In genomic region chr15:83305696-83306291, GRCh38 we compare ENCODE assay signal across 1 cellular context.
TF ChIP-seq lines count a peak whose summit lies in the region.

No MANE protein-coding gene starts in this region.

TF ChIP-seq in H1, 55 proteins besides CTCF, POLR2A, EP300 and RAD21:
- TF ChIP-seq, protein P1, sequence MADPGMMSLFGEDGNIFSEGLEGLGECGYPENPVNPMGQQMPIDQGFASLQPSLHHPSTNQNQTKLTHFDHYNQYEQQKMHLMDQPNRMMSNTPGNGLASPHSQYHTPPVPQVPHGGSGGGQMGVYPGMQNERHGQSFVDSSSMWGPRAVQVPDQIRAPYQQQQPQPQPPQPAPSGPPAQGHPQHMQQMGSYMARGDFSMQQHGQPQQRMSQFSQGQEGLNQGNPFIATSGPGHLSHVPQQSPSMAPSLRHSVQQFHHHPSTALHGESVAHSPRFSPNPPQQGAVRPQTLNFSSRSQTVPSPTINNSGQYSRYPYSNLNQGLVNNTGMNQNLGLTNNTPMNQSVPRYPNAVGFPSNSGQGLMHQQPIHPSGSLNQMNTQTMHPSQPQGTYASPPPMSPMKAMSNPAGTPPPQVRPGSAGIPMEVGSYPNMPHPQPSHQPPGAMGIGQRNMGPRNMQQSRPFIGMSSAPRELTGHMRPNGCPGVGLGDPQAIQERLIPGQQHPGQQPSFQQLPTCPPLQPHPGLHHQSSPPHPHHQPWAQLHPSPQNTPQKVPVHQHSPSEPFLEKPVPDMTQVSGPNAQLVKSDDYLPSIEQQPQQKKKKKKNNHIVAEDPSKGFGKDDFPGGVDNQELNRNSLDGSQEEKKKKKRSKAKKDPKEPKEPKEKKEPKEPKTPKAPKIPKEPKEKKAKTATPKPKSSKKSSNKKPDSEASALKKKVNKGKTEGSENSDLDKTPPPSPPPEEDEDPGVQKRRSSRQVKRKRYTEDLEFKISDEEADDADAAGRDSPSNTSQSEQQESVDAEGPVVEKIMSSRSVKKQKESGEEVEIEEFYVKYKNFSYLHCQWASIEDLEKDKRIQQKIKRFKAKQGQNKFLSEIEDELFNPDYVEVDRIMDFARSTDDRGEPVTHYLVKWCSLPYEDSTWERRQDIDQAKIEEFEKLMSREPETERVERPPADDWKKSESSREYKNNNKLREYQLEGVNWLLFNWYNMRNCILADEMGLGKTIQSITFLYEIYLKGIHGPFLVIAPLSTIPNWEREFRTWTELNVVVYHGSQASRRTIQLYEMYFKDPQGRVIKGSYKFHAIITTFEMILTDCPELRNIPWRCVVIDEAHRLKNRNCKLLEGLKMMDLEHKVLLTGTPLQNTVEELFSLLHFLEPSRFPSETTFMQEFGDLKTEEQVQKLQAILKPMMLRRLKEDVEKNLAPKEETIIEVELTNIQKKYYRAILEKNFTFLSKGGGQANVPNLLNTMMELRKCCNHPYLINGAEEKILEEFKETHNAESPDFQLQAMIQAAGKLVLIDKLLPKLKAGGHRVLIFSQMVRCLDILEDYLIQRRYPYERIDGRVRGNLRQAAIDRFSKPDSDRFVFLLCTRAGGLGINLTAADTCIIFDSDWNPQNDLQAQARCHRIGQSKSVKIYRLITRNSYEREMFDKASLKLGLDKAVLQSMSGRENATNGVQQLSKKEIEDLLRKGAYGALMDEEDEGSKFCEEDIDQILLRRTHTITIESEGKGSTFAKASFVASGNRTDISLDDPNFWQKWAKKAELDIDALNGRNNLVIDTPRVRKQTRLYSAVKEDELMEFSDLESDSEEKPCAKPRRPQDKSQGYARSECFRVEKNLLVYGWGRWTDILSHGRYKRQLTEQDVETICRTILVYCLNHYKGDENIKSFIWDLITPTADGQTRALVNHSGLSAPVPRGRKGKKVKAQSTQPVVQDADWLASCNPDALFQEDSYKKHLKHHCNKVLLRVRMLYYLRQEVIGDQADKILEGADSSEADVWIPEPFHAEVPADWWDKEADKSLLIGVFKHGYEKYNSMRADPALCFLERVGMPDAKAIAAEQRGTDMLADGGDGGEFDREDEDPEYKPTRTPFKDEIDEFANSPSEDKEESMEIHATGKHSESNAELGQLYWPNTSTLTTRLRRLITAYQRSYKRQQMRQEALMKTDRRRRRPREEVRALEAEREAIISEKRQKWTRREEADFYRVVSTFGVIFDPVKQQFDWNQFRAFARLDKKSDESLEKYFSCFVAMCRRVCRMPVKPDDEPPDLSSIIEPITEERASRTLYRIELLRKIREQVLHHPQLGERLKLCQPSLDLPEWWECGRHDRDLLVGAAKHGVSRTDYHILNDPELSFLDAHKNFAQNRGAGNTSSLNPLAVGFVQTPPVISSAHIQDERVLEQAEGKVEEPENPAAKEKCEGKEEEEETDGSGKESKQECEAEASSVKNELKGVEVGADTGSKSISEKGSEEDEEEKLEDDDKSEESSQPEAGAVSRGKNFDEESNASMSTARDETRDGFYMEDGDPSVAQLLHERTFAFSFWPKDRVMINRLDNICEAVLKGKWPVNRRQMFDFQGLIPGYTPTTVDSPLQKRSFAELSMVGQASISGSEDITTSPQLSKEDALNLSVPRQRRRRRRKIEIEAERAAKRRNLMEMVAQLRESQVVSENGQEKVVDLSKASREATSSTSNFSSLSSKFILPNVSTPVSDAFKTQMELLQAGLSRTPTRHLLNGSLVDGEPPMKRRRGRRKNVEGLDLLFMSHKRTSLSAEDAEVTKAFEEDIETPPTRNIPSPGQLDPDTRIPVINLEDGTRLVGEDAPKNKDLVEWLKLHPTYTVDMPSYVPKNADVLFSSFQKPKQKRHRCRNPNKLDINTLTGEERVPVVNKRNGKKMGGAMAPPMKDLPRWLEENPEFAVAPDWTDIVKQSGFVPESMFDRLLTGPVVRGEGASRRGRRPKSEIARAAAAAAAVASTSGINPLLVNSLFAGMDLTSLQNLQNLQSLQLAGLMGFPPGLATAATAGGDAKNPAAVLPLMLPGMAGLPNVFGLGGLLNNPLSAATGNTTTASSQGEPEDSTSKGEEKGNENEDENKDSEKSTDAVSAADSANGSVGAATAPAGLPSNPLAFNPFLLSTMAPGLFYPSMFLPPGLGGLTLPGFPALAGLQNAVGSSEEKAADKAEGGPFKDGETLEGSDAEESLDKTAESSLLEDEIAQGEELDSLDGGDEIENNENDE (IDR thresholded peaks at IDR 0.05; ENCODE audit: insufficient replicate concordance, low read length) = no peak
- TF ChIP-seq, protein P2, sequence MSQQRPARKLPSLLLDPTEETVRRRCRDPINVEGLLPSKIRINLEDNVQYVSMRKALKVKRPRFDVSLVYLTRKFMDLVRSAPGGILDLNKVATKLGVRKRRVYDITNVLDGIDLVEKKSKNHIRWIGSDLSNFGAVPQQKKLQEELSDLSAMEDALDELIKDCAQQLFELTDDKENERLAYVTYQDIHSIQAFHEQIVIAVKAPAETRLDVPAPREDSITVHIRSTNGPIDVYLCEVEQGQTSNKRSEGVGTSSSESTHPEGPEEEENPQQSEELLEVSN (IDR thresholded peaks at IDR 0.05) = no peak
- TF ChIP-seq NRF1 (IDR thresholded peaks at IDR 0.05; ENCODE audit: low read depth, low read length) = no peak
- 0 out of 4 replicates have a peak, but pooled peaks have one; percentile 26 to 38 for TF ChIP-seq SIN3A (conservative IDR thresholded peaks at IDR 0.05 in 1 of 2, IDR thresholded peaks at IDR 0.05 in 1 of 2; ENCODE audit: low read depth in 1 of 2, low read length in 2 of 2)
- TF ChIP-seq SP2 (IDR thresholded peaks at IDR 0.05; ENCODE audit: low read length) = no peak
- no peak for TF ChIP-seq GABPA (IDR thresholded peaks at IDR 0.05; ENCODE audit: borderline replicate concordance, insufficient read depth, low read length)
- TF ChIP-seq SRF (IDR thresholded peaks at IDR 0.05; ENCODE audit: low read depth, low read length) = no peak
- TF ChIP-seq CHD2 (IDR thresholded peaks at IDR 0.05; ENCODE audit: low read length) = no peak
- no peak for TF ChIP-seq CHD1 (IDR thresholded peaks at IDR 0.05; ENCODE audit: low read depth, low read length)
- peak; percentile 29 for TF ChIP-seq ASH2L (IDR thresholded peaks at IDR 0.05; ENCODE audit: low read length)
- no peak for TF ChIP-seq GTF2F1 (IDR thresholded peaks at IDR 0.05; ENCODE audit: borderline replicate concordance, low read depth, low read length)
- TF ChIP-seq SIX5 (IDR thresholded peaks at IDR 0.05; ENCODE audit: low read depth, low read length) = no peak
- no peak for TF ChIP-seq EGR1 (IDR thresholded peaks at IDR 0.05; ENCODE audit: borderline replicate concordance, low read depth, low read length)
